In the genomic region with DNA sequence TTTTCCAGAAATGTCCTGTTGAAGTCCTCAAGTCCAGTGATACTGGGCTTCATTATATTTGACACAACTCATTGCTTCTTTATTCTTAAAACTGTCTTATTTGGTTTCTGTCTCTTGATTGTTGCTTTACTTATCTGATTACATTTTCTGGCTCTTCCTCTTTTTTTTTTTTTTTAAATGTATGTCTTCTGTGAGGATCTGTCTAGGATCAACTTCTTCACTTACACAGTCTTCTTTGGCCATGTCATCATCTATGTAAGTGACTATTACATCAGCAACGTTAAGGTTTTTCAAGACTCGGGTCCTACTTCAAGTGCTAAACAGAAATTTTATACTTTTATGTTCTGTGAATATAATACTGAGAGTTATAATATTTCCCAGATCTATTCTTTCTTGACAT, we compare ENCODE assay signal across 20 cellular contexts.
"Had no signal": no experiment of that assay in that cellular context is flagged by ENCODE, and none has a peak within 500 bp of the region (broad histone marks: within the 10 kb centered on the region; RNA-seq: fewer than 3 reads in every experiment).

No MANE protein-coding gene starts in this region.

- DNase-seq: activated CD4-positive, alpha-beta T cell treated with anti-CD3 and anti-CD28 coated beads, Interleukin-2, amount 10 ng/mL, durations not matched to agents 7 days and 5 days; activated CD4-positive, CD25-positive, alpha-beta regulatory T cell treated with anti-CD3 and anti-CD28 coated beads, Interleukin-2, amount 50 U/mL, for 72 hours; activated CD8-positive, alpha-beta memory T cell treated with anti-CD3 and anti-CD28 coated beads, Interleukin-2, amount 10 ng/mL, durations not matched to agents 7 days and 5 days; activated CD8-positive, alpha-beta T cell treated with anti-CD3 and anti-CD28 coated beads for 36 hours; activated gamma-delta T cell treated with Interleukin-2 at 50 U/mL for 16 hours; activated T-cell treated with anti-CD3 and anti-CD28 coated beads for 4 hours; adrenal gland; glutamatergic neuron; kidney glomerular epithelial cell; left lung; natural killer cell; ovary; spleen; stimulated activated CD4-positive, alpha-beta T cell treated with anti-CD3 and anti-CD28 coated beads, Interleukin-4, amount 100 ng/mL, for 1 hour; stimulated activated naive CD4-positive, alpha-beta T cell treated with Interleukin-2 at 50 U/mL for 16 hours; T-helper 1 cell; T-helper 9 cell; upper lobe of left lung; WERI-Rb-1 had no signal

- ATAC-seq: activated CD8-positive, alpha-beta memory T cell treated with anti-CD3 and anti-CD28 coated beads, Interleukin-2, amount 10 ng/mL, durations not matched to agents 7 days and 5 days; activated CD8-positive, alpha-beta T cell treated with anti-CD3 and anti-CD28 coated beads for 36 hours; left lung; natural killer cell had no signal

- H3K27ac Mint-ChIP-seq: activated CD4-positive, alpha-beta T cell treated with anti-CD3 and anti-CD28 coated beads, Interleukin-2, amount 10 ng/mL, durations not matched to agents 7 days and 5 days; activated CD8-positive, alpha-beta memory T cell treated with anti-CD3 and anti-CD28 coated beads, Interleukin-2, amount 10 ng/mL, durations not matched to agents 7 days and 5 days; activated CD8-positive, alpha-beta T cell treated with anti-CD3 and anti-CD28 coated beads for 36 hours; activated naive CD8-positive, alpha-beta T cell; natural killer cell had no signal

- H3K9me3 Mint-ChIP-seq: activated CD4-positive, alpha-beta T cell treated with anti-CD3 and anti-CD28 coated beads, Interleukin-2, amount 10 ng/mL, durations not matched to agents 7 days and 5 days; activated CD8-positive, alpha-beta T cell treated with anti-CD3 and anti-CD28 coated beads for 36 hours; natural killer cell had no signal

- H3K36me3 Mint-ChIP-seq: natural killer cell had no signal

- H3K27me3 Mint-ChIP-seq: activated CD4-positive, alpha-beta T cell treated with anti-CD3 and anti-CD28 coated beads, Interleukin-2, amount 10 ng/mL, durations not matched to agents 7 days and 5 days; activated CD8-positive, alpha-beta memory T cell treated with anti-CD3 and anti-CD28 coated beads, Interleukin-2, amount 10 ng/mL, durations not matched to agents 7 days and 5 days; activated CD8-positive, alpha-beta T cell treated with anti-CD3 and anti-CD28 coated beads for 36 hours; activated naive CD8-positive, alpha-beta T cell had no signal

- H3K4me3 Mint-ChIP-seq: activated CD4-positive, alpha-beta T cell treated with anti-CD3 and anti-CD28 coated beads, Interleukin-2, amount 10 ng/mL, durations not matched to agents 7 days and 5 days; activated CD8-positive, alpha-beta memory T cell treated with anti-CD3 and anti-CD28 coated beads, Interleukin-2, amount 10 ng/mL, durations not matched to agents 7 days and 5 days; activated CD8-positive, alpha-beta T cell treated with anti-CD3 and anti-CD28 coated beads for 36 hours; activated naive CD8-positive, alpha-beta T cell; natural killer cell had no signal
